ENCODE assay signal across 35 cellular contexts in genomic region chr6:134891633-134892032, GRCh38. TPM values are rescaled to one million over a fixed set of nuclear protein-coding genes. Genes with fewer than 3 reads are reported as not detected.
DNase-seq lines count a peak whose midpoint lies in the region; ATAC-seq, FAIRE-seq and TF ChIP-seq lines count a peak whose summit lies in the region.
"Had no signal": no experiment of that assay in that cellular context is flagged by ENCODE, and none has a peak within 500 bp of the region (broad histone marks: within the 10 kb centered on the region; RNA-seq: fewer than 3 reads in every experiment).

No MANE protein-coding gene starts in this region.

- no peaks in the 10 kb centered on the region for H3K36me3 ChIP-seq in liver (ENCODE audit: control insufficient read depth in 4 of 4, insufficient read depth in 3 of 4, low read depth in 1 of 4, low read length in 3 of 4)
- H3K36me3 ChIP-seq in HepG2 (replicated peaks in 1 of 2; ENCODE audit: control insufficient read depth in 1 of 2, insufficient read depth in 2 of 2, low read length in 2 of 2), result no peaks in the 10 kb centered on the region
- no peaks in the 10 kb centered on the region for H3K36me3 ChIP-seq in right lobe of liver
- no peaks in the 10 kb centered on the region for H3K36me3 ChIP-seq in mucosa of descending colon (ENCODE audit: low read depth)
- H3K36me3 ChIP-seq: BE2C; BLaER1; BLaER1 treated with 17β-estradiol and CSF1 and Interleukin-3, amounts not matched to agents 10 nM and 100 nM had no signal

- TF ChIP-seq CTCF in liver (IDR thresholded peaks at IDR 0.05; ENCODE audit: low read depth, low read length, missing input control) (no peak), HepG2 (CRISPR knock-in tag; IDR thresholded peaks at IDR 0.05) (no peak), right lobe of liver (IDR thresholded peaks at IDR 0.05) (no peak), mucosa of descending colon (IDR thresholded peaks at IDR 0.05) (no peak)

- no TSS peak for BruUV-seq in HepG2 (replicated peaks; lab: Mats Ljungman, UMichigan)

- no peak overlapping the region for H3K4me2 ChIP-seq in HepG2 (ENCODE audit: low read depth, low read length)
- H3K4me2 ChIP-seq: A549; BLaER1; BLaER1 treated with 17β-estradiol and CSF1 and Interleukin-3, amounts not matched to agents 10 nM and 100 nM had no signal

- no peak for TF ChIP-seq POLR2A in HepG2 (IDR thresholded peaks at IDR 0.05; ENCODE audit: insufficient read depth in 1 of 2, low read depth in 2 of 2, low read length in 2 of 2)
- TF ChIP-seq POLR2A in right lobe of liver (IDR thresholded peaks at IDR 0.05), result no peak

- H3K4me3 ChIP-seq in liver (ENCODE audit: low read depth in 1 of 3, low read length in 3 of 3), result no peak overlapping the region
- no peak overlapping the region for H3K4me3 ChIP-seq in HepG2 (replicated peaks in 1 of 3; ENCODE audit: insufficient read depth in 1 of 3, low read depth in 2 of 3, low read length in 3 of 3)
- no peak overlapping the region for H3K4me3 ChIP-seq in right lobe of liver
- H3K4me3 ChIP-seq in mucosa of descending colon, result no peak overlapping the region
- H3K4me3 ChIP-seq: A549; BLaER1; BLaER1 treated with 17β-estradiol and CSF1 and Interleukin-3, amounts not matched to agents 10 nM and 100 nM had no signal

- intact Hi-C loops in HepG2 (cut with micrococcal nuclease; ENCODE audit: unreplicated experiment) (no loop called here), right lobe of liver (cut with DNase I) (no loop called here), mucosa of descending colon (cut with DNase I, micrococcal nuclease) (no loop called here)

- POLR2A ChIA-PET in HepG2 (lab: Yijun Ruan, JAX), result no interaction called here

- H3K9ac ChIP-seq in liver (ENCODE audit: low read depth in 1 of 2, low read length in 2 of 2), result no peak overlapping the region
- H3K9ac ChIP-seq in HepG2 (ENCODE audit: insufficient read depth, low read depth, low read length), result no peak overlapping the region
- H3K9ac ChIP-seq: BLaER1; BLaER1 treated with 17β-estradiol and CSF1 and Interleukin-3, amounts not matched to agents 10 nM and 100 nM had no signal

- H3K27me3 ChIP-seq in liver (ENCODE audit: control insufficient read depth in 4 of 4, insufficient read depth in 4 of 4, low read length in 3 of 4), result no peaks in the 10 kb centered on the region
- H3K27me3 ChIP-seq in HepG2 (ENCODE audit: control insufficient read depth in 1 of 2, insufficient read depth in 2 of 2, low read length in 2 of 2), result no peaks in the 10 kb centered on the region; a peak in 1 of 5 replicates
- H3K27me3 ChIP-seq in right lobe of liver, result no peaks in the 10 kb centered on the region
- H3K27me3 ChIP-seq: BE2C; BLaER1; BLaER1 treated with 17β-estradiol and CSF1 and Interleukin-3, amounts not matched to agents 10 nM and 100 nM had no signal

- ATAC-seq in HepG2 (no peak), left lobe of liver (peak; percentile 85), right lobe of liver (peak; percentile 73 to 88 (median 84)), mucosa of descending colon (no peak)
- ATAC-seq: A549; CD8-positive, alpha-beta T cell had no signal

- no peaks in the 10 kb centered on the region for H3K79me2 ChIP-seq in HepG2 (ENCODE audit: insufficient read depth, low read length)

- FAIRE-seq in HepG2 (lab: Jason Lieb, UNC), result no peak
- FAIRE-seq: A204.1, A549, D721Med had no signal

- H3K4me1 ChIP-seq in liver (ENCODE audit: control insufficient read depth in 4 of 4, insufficient read depth in 4 of 4, low read length in 3 of 4), result peaks cover 0 to 16% (median 16%) of the 10 kb centered on the region in 4 donors
- no peaks in the 10 kb centered on the region for H3K4me1 ChIP-seq in HepG2 (ENCODE audit: insufficient read depth, low read length)
- H3K4me1 ChIP-seq in right lobe of liver, result peaks cover 0 to 16% (median under 1%) of the 10 kb centered on the region in 4 donors
- H3K4me1 ChIP-seq in mucosa of descending colon (ENCODE audit: low read depth), result no peaks in the 10 kb centered on the region
- H3K4me1 ChIP-seq: A549; BLaER1; BLaER1 treated with 17β-estradiol and CSF1 and Interleukin-3, amounts not matched to agents 10 nM and 100 nM; Caco-2 had no signal

- peak; percentile 11 to 33 for TF ChIP-seq RAD21 in liver (IDR thresholded peaks at IDR 0.05)
- TF ChIP-seq RAD21 in HepG2 (CRISPR knock-in tag; IDR thresholded peaks at IDR 0.05), result no peak

- peaks cover 0 to 3% (median 0%) of the 10 kb centered on the region in 4 donors for H3K9me3 ChIP-seq in liver (ENCODE audit: control insufficient read depth in 4 of 4, low read length in 3 of 4)
- no peaks in the 10 kb centered on the region for H3K9me3 ChIP-seq in HepG2 (ENCODE audit: low read length)
- no peaks in the 10 kb centered on the region for H3K9me3 ChIP-seq in right lobe of liver
- H3K9me3 ChIP-seq in mucosa of descending colon, result no peaks in the 10 kb centered on the region
- H3K9me3 ChIP-seq: BE2C, Caco-2 had no signal

- H2AFZ ChIP-seq in HepG2 (ENCODE audit: low read length), result no peak overlapping the region

- H3K27ac ChIP-seq in liver (ENCODE audit: low read depth in 1 of 2, low read length in 2 of 2), result no peak overlapping the region
- no peak overlapping the region for H3K27ac ChIP-seq in HepG2 (ENCODE audit: extremely low read length, insufficient read depth, low read length)
- peak overlapping the region in 1 of 3 donors; percentile 39 for H3K27ac ChIP-seq in right lobe of liver
- H3K27ac ChIP-seq in caudate nucleus (ENCODE audit: low read depth, low read length), result no peak overlapping the region
- H3K27ac ChIP-seq: 22Rv1; A549; BLaER1; BLaER1 treated with 17β-estradiol and CSF1 and Interleukin-3, amounts not matched to agents 10 nM and 100 nM; C4-2B had no signal

- CTCF ChIA-PET in HepG2 (lab: Yijun Ruan, JAX; ENCODE audit: low intra/inter-chr PET ratio, low total read pairs), result no interaction called here

- H4K20me1 ChIP-seq in HepG2 (ENCODE audit: insufficient read depth, low read length), result no peaks in the 10 kb centered on the region
- H4K20me1 ChIP-seq: BLaER1; BLaER1 treated with 17β-estradiol and CSF1 and Interleukin-3, amounts not matched to agents 10 nM and 100 nM had no signal

- no peak for TF ChIP-seq EP300 in HepG2 (IDR thresholded peaks at IDR 0.05; ENCODE audit: low read depth in 2 of 2, low read length in 2 of 2)
- no peak for TF ChIP-seq EP300 in HepG2 (CRISPR knock-in tag; IDR thresholded peaks at IDR 0.05; ENCODE audit: borderline replicate concordance)

- DNase-seq in HepG2 (ENCODE audit: low spot score), result no peak
- DNase-seq in left lobe of liver (ENCODE audit: low spot score), result peak; percentile 57
- DNase-seq in right lobe of liver, result peak in 1 of 3 donors; percentile 66
- no peak for DNase-seq in mucosa of descending colon
- no peak for DNase-seq in caudate nucleus (lab: John Stamatoyannopoulos, UW)
- DNase-seq: 8988T; ACHN; AML-193; BE2C; C1 segment of cervical spinal cord; Caco-2; Calu3; CD4-positive, alpha-beta memory T cell; CD4-positive, alpha-beta T cell; CD4-positive, CD25-positive, alpha-beta regulatory T cell; CD8-positive, alpha-beta memory T cell; CD8-positive, alpha-beta T cell; COR-L47; DMS 273 treated with DMSO at 0.1 percent for 48 hours; DMS153; DMS53; DMS79; DMS79 treated with DMSO at 0.1 percent for 48 hours; DND-41; EL had no signal

- in situ Hi-C loops in HepG2 (cut with HindIII; ENCODE audit: extremely low pct_ligation_motif_present, low pct_unique_long_range_greater_than_20kb), result no loop called here

TF ChIP-seq in liver, 16 proteins besides CTCF, POLR2A, EP300 and RAD21 (continues in another document):
- TF ChIP-seq ATF3 (IDR thresholded peaks at IDR 0.05), result no peak
- TF ChIP-seq RXRA (IDR thresholded peaks at IDR 0.05), result peak; percentile 20 to 24

TF ChIP-seq in HepG2, 621 proteins besides CTCF, POLR2A, EP300 and RAD21 (continues in another document):
- TF ChIP-seq HOXA9 (CRISPR knock-in tag; IDR thresholded peaks at IDR 0.05; ENCODE audit: borderline replicate concordance), result no peak

RNA-seq across cellular contexts. Expression of gene ALDH8A1, which starts 58.3 kb away (rescaled TPM):
- total RNA-seq in liver, result 100 to 1,000 TPM in 1 of 2 donors, 10 to 100 TPM in 1; 73.0 to 255 TPM
- 100 to 1,000 TPM in 1 of 2 donors, 10 to 100 TPM in 1; 99.4 to 115 TPM for polyA plus RNA-seq in liver
- total RNA-seq in HepG2 (2016; rRNA removed; fragmentation: Illumina TruSeq; extraction: Trizol), result 3.4 and 3.6 TPM in 2 replicates
- 0.20 and 0.26 TPM in 2 replicates for total RNA-seq in HepG2 (2016; cell fraction: cytosol; rRNA removed; fragmentation: Illumina TruSeq; extraction: Trizol; ENCODE audit: low read depth)
- total RNA-seq in HepG2 (2016; cell fraction: insoluble cytoplasmic fraction; rRNA removed; fragmentation: Illumina TruSeq; extraction: Trizol), result 2.7 and 3.0 TPM in 2 replicates
- total RNA-seq in HepG2 (2016; cell fraction: membrane; rRNA removed; fragmentation: Illumina TruSeq; extraction: Trizol), result 0.71 and 1.0 TPM in 2 replicates
- 1.1 and 1.6 TPM in 2 replicates for total RNA-seq in HepG2 (2016; cell fraction: nucleus; rRNA removed; fragmentation: Illumina TruSeq; extraction: Trizol)
- polyA plus RNA-seq in HepG2 (2011; rRNA removed), result 0.68 and 1.1 TPM in 2 replicates
- 0.32 and 0.96 TPM in 2 replicates for polyA plus RNA-seq in HepG2 (2011; cell fraction: cytosol; rRNA removed)
- 1.5 and 2.1 TPM in 2 replicates for polyA plus RNA-seq in HepG2 (2011; cell fraction: nucleus; rRNA removed)
- 0.41 and 0.99 TPM in 2 replicates for polyA plus RNA-seq in HepG2 (2012)
- 0.14 and 0.19 TPM in 2 replicates for polyA plus RNA-seq in HepG2 (2016; cell fraction: cytosol; fragmentation: Illumina TruSeq; extraction: Trizol; ENCODE audit: low read depth)
- 3.2 and 3.4 TPM in 2 replicates for polyA plus RNA-seq in HepG2 (2016; cell fraction: insoluble cytoplasmic fraction; fragmentation: Illumina TruSeq; extraction: Trizol; ENCODE audit: low read depth)
- 0.30 and 0.39 TPM in 2 replicates for polyA plus RNA-seq in HepG2 (2016; cell fraction: membrane; fragmentation: Illumina TruSeq; extraction: Trizol; ENCODE audit: low read depth)
- 1.4 and 1.6 TPM in 2 replicates for polyA plus RNA-seq in HepG2 (2016; cell fraction: nucleus; fragmentation: Illumina TruSeq; extraction: Trizol; ENCODE audit: insufficient read depth, low read depth)
- 0.40 and 0.68 TPM in 2 replicates for polyA minus RNA-seq in HepG2 (2011; rRNA and poly(A)+ RNA removed; ENCODE audit: low replicate concordance)
- polyA minus RNA-seq in HepG2 (2011; cell fraction: cytosol; rRNA and poly(A)+ RNA removed), result 0.40 TPM in 1 of 2 replicates, not detected in the other
- 3.6 and 3.7 TPM in 2 replicates for polyA minus RNA-seq in HepG2 (2011; cell fraction: nucleus; rRNA and poly(A)+ RNA removed)
- total RNA-seq in left lobe of liver, result 174 TPM
- total RNA-seq in right lobe of liver, result 100 to 1,000 TPM in 4 of 6 experiments, 10 to 100 TPM in 2; 91.4 to 175 (median 166) TPM
- 1 to 10 TPM in 1 of 3 donors, under 1 TPM in 2; 0.48 to 2.3 (median 0.75) TPM for total RNA-seq in mucosa of descending colon
- total RNA-seq: Daoy had no signal
- polyA plus RNA-seq: CD14-positive monocyte; CD4-positive, alpha-beta memory T cell had no signal

Comparison
In these comparisons a context has a peak if more than half of its experiments do, and no peak if none do; other contexts are left out.
1. ATAC-seq: peak in left lobe of liver (single experiment) and right lobe of liver (4 of 4); none in HepG2 (single experiment) and mucosa of descending colon (single experiment).
2. RNA of gene ALDH8A1, which starts 58.3 kb away (total RNA-seq): 73.0 to 255 TPM in liver, 174 TPM in left lobe of liver (single experiment) and 91.4 to 175 TPM in right lobe of liver; 0.20 to 3.6 TPM in HepG2 and 0.48 to 2.3 TPM in mucosa of descending colon; every median in the first group is over 10 times any median in the second.